In the genomic region with DNA sequence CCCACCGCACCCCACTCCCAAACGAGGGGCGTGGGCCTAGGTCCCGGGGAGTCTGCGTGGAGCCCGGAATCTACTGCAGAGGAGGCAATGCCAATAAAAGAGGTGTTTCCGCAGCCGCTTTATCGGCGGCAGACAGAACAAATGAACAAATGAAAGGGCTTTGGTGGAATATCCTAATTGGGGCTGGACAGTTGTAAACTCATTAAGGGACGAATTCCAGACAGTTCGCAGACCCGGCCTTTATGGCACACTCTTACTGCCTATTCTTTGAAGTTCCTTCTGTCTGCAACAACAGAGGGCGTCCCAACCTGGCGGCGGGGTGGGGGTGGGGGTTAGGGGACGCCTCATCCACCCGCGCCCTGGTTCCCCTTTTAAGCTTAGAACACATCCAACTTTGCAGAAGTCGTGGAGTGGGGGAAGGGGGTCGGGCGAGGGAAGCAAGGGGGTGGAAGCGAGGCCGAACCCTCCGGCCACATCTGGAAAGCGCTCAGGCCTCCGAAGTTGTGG, we compare ENCODE assay signal across 8 cellular contexts. TPM values are rescaled to one million over a fixed set of nuclear protein-coding genes. Genes with fewer than 3 reads are reported as not detected.
A peak's percentile ranks its signal among the peaks of the same experiment; 100 is the strongest.
DNase-seq lines count a peak whose midpoint lies in the region; ATAC-seq and TF ChIP-seq lines count a peak whose summit lies in the region.

No MANE protein-coding gene starts in this region.

- H3K27me3 ChIP-seq in RWPE2 (ENCODE audit: insufficient read depth, poor library complexity, severe bottlenecking) (no peaks in the 10 kb centered on the region), foreskin keratinocyte (no peaks in the 10 kb centered on the region), sigmoid colon (no peaks in the 10 kb centered on the region)

- no peak for TF ChIP-seq EP300 in sigmoid colon (IDR thresholded peaks at IDR 0.05)

- TF ChIP-seq POLR2A in sigmoid colon (IDR thresholded peaks at IDR 0.05) = no peak
- no peak for TF ChIP-seq POLR2A in erythroblast (IDR thresholded peaks at IDR 0.05; ENCODE audit: low read length)

- WGBS in sigmoid colon, 2 donors = 1 to 3% methylated on average over 27 of the region's 27 CpGs

- ATAC-seq in RWPE2 (ENCODE audit: low read depth) (no peak), foreskin keratinocyte (no peak), HG03469 (IDR thresholded peaks at IDR 0.05; ENCODE audit: unreplicated experiment) (no peak)

- DNase-seq in SIG-M5 treated with dmso at 0.1 percent for 504 hours (lab: John Stamatoyannopoulos, UW; ENCODE audit: unreplicated experiment) (peak; percentile 57), SIG-M5 (lab: John Stamatoyannopoulos, UW) (no peak), RWPE2 (ENCODE audit: low spot score) (peak; percentile 57), foreskin keratinocyte (peak; percentile 18 to 56), sigmoid colon (peak; percentile 73), erythroblast (lab: John Stamatoyannopoulos, UW) (no peak)
- no peak for DNase-seq in activated CD4-positive, CD25-positive, alpha-beta regulatory T cell (lab: John Stamatoyannopoulos, UW)

- peaks cover 18% of the 10 kb centered on the region for H3K36me3 ChIP-seq in RWPE2 (ENCODE audit: low read depth)
- H3K36me3 ChIP-seq in sigmoid colon = no peaks in the 10 kb centered on the region

- H3K9me3 ChIP-seq in RWPE2 (ENCODE audit: severe bottlenecking) = no peaks in the 10 kb centered on the region
- no peaks in the 10 kb centered on the region for H3K9me3 ChIP-seq in sigmoid colon

- peaks cover 4% of the 10 kb centered on the region for H3K4me1 ChIP-seq in RWPE2 (ENCODE audit: insufficient read depth, poor library complexity, severe bottlenecking)
- H3K4me1 ChIP-seq in foreskin keratinocyte = peaks cover 13% of the 10 kb centered on the region
- H3K4me1 ChIP-seq in sigmoid colon = peaks cover 0 to 46% (median 38%) of the 10 kb centered on the region in 4 donors

- H3K27ac ChIP-seq in RWPE2 (ENCODE audit: poor library complexity, severe bottlenecking) (peak overlapping the region; percentile 93), foreskin keratinocyte (peak overlapping the region; percentile 30), sigmoid colon (peak overlapping the region in 3 of 4 donors; percentile 97 to 98 (median 98))

- intact Hi-C loops in sigmoid colon (cut with DNase I) = loop anchor here (1.0 to 2.0 kb wide), 3 partner anchors 474 to 960 kb away; a partner anchor contains a TSS

- TF ChIP-seq CTCF in RWPE2 (IDR thresholded peaks at IDR 0.05; ENCODE audit: poor library complexity, severe bottlenecking) (peak; percentile 87), foreskin keratinocyte (conservative IDR thresholded peaks at IDR 0.05) (no peak), sigmoid colon (IDR thresholded peaks at IDR 0.05) (peak in 1 of 4 experiments; percentile 38)

- peak overlapping the region; percentile 44 for H3K4me3 ChIP-seq in RWPE2 (ENCODE audit: severe bottlenecking)
- H3K4me3 ChIP-seq in sigmoid colon = peak overlapping the region; percentile 38 to 85 (median 82)

RNA-seq across cellular contexts. Expression of a gene that starts 4.1 kb away (rescaled TPM):
- total RNA-seq in foreskin keratinocyte = 47.3 and 59.7 TPM in 2 replicates
- 34.9 and 51.1 TPM in 2 replicates for polyA plus RNA-seq in foreskin keratinocyte
- total RNA-seq in sigmoid colon = 10 to 100 TPM; 13.0 to 35.7 (median 18.2) TPM
- polyA plus RNA-seq in sigmoid colon = 10 to 100 TPM; 21.4 to 22.4 (median 21.6) TPM

RNA-seq across cellular contexts. Expression of a gene that starts 4.8 kb away (rescaled TPM):
- total RNA-seq in foreskin keratinocyte (13.1 and 13.3 TPM in 2 replicates), sigmoid colon (1 to 10 TPM; 4.7 to 9.1 (median 7.3) TPM)
- polyA plus RNA-seq in foreskin keratinocyte (14.5 and 15.6 TPM in 2 replicates), sigmoid colon (10 to 100 TPM; 18.0 to 23.9 (median 18.0) TPM)

RNA-seq across cellular contexts. Expression of a gene that starts 8.9 kb away (rescaled TPM):
- total RNA-seq in foreskin keratinocyte (1.2 and 2.1 TPM in 2 replicates), sigmoid colon (10 to 100 TPM in 2 of 4 donors, 1 to 10 TPM in 2; 4.9 to 20.8 (median 12.0) TPM)
- polyA plus RNA-seq in foreskin keratinocyte (1.0 and 1.4 TPM in 2 replicates), sigmoid colon (10 to 100 TPM in 2 of 3 donors, 1 to 10 TPM in 1; 3.9 to 15.6 (median 10.3) TPM)

RNA-seq across cellular contexts. Expression of a gene that starts 12.9 kb away (rescaled TPM):
- 4.8 and 6.1 TPM in 2 replicates for total RNA-seq in foreskin keratinocyte
- 3.3 and 3.7 TPM in 2 replicates for polyA plus RNA-seq in foreskin keratinocyte
- 10 to 100 TPM; 55.1 to 64.0 (median 59.5) TPM for total RNA-seq in sigmoid colon
- polyA plus RNA-seq in sigmoid colon = 10 to 100 TPM; 22.2 to 25.0 (median 22.8) TPM

RNA-seq across cellular contexts. Expression of a gene that starts 13.7 kb away (rescaled TPM):
- total RNA-seq in foreskin keratinocyte (2.6 and 3.4 TPM in 2 replicates), sigmoid colon (1 to 10 TPM; 4.2 to 10.0 (median 4.5) TPM)
- polyA plus RNA-seq in foreskin keratinocyte (0.31 and 0.40 TPM in 2 replicates), sigmoid colon (1 to 10 TPM in 2 of 3 donors, not detected in 1; 1.6 to 8.1 TPM)

Comparison
In these comparisons a context has a peak if more than half of its experiments do, and no peak if none do; other contexts are left out.
1. DNase-seq: peak in SIG-M5 treated with dmso at 0.1 percent for 504 hours (single experiment), RWPE2 (single experiment), foreskin keratinocyte (2 of 2) and sigmoid colon (single experiment); none in SIG-M5 (single experiment), activated CD4-positive, CD25-positive, alpha-beta regulatory T cell (0 of 4) and erythroblast (0 of 2).
2. H3K27ac ChIP-seq: peak in every context shown above with its lines; median percentile 98 in sigmoid colon; 93 in RWPE2; 30 in foreskin keratinocyte.